13 cellular contexts compared by ENCODE assay signal in the genomic region with DNA sequence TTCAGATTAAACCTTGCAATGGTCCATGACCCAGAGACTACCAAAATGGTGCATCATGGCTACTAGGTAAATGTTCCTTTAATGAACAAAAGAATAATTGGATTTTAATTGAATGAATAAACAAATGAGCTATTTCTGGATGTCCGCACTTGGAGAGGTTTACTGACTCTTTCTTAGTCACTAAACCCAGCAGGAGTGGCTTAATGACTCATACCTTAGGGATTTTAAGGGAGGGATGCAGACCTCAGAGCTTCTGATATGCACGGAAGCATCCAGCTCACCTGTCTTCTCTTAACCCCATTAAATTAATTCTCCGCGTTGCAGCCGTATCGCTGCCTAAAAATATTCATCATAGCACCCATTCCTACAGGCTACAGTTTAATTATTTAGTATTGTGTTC.
DNase-seq lines count a peak whose midpoint lies in the region; ATAC-seq and TF ChIP-seq lines count a peak whose summit lies in the region.
"Had no signal": no experiment of that assay in that cellular context is flagged by ENCODE, and none has a peak within 500 bp of the region (broad histone marks: within the 10 kb centered on the region; RNA-seq: fewer than 3 reads in every experiment).

No MANE protein-coding gene starts in this region.

- DNase-seq in ELR (ENCODE audit: low read depth) (peak; percentile 94), NCI-H69 (lab: John Stamatoyannopoulos, UW) (peak; percentile 86), choroid plexus epithelial cell (ENCODE audit: low read depth) (peak; percentile 55), mucosa of gallbladder (ENCODE audit: low spot score) (peak; percentile 19), GDM1 (lab: John Stamatoyannopoulos, UW) (no peak), SIG-M5 (lab: John Stamatoyannopoulos, UW) (no peak)
- DNase-seq: activated naive CD8-positive, alpha-beta T cell treated with anti-CD3 and anti-CD28 coated beads, Interleukin-2, amount 10 ng/mL, durations not matched to agents 7 days and 5 days; effector CD8-positive, alpha-beta T cell; natural killer cell; spleen; stimulated activated CD8-positive, alpha-beta memory T cell treated with anti-CD3 and anti-CD28 coated beads, Interleukin-4, amount 100 ng/mL, for 48 hours had no signal

- TF ChIP-seq CTCF in choroid plexus epithelial cell (conservative IDR thresholded peaks at IDR 0.05; ENCODE audit: low read depth, low read length), result no peak

- H3K4me3 ChIP-seq in choroid plexus epithelial cell (ENCODE audit: low read depth, low read length), result no peak overlapping the region
- H3K4me3 ChIP-seq: spleen had no signal

- ATAC-seq in HG03025 (IDR thresholded peaks at IDR 0.05; ENCODE audit: low FRiP score, unreplicated experiment) (no peak), GM19395 (IDR thresholded peaks at IDR 0.05; ENCODE audit: unreplicated experiment) (no peak)
- ATAC-seq: natural killer cell had no signal

Comparison
In these comparisons a context has a peak if more than half of its experiments do, and no peak if none do; other contexts are left out.
1. DNase-seq: peak in ELR (single experiment), NCI-H69 (single experiment), choroid plexus epithelial cell (single experiment) and mucosa of gallbladder (single experiment); none in GDM1 (single experiment) and SIG-M5 (single experiment).